Comparison of ENCODE assay signal across 1 cellular context in the genomic region with DNA sequence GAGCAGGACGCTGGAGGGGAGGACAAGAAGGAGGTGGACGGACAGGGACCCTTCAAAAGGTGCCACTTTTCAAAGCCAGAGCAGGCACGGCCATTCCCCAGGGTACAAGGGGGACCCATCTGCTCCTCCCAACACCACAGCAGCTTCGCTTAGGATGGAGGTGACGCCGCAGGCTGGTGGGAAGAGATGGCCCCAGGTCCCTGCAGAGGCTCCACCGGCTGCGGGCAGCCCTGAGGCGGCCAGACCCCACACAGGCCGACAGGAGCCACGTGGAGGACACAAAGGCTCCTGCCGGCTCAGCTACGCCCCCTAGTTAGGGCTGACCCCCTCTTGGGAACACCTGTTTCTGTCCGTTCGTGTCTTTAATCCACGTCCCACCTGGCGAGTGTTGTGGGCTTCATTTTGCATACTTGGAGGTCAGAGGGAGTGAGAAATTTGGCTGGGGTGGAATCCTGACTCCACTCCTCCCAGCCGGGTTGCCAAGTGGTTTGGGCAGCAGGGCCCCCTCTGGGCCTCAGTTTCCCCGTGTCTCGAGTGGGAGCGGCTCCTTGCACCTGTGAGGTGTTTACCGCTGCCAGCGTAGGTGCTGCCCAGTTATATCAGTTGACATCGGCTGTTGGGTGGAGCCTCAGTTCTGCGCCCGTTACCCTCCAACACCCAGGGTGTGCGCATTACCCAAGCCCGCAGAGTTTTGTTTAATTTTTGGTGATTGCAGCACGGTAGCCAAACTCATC.
TF ChIP-seq lines count a peak whose summit lies in the region.

No MANE protein-coding gene starts in this region.

TF ChIP-seq in GM23338, 12 proteins besides CTCF, POLR2A, EP300 and RAD21:
- TF ChIP-seq, protein P1, sequence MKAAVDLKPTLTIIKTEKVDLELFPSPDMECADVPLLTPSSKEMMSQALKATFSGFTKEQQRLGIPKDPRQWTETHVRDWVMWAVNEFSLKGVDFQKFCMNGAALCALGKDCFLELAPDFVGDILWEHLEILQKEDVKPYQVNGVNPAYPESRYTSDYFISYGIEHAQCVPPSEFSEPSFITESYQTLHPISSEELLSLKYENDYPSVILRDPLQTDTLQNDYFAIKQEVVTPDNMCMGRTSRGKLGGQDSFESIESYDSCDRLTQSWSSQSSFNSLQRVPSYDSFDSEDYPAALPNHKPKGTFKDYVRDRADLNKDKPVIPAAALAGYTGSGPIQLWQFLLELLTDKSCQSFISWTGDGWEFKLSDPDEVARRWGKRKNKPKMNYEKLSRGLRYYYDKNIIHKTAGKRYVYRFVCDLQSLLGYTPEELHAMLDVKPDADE (IDR thresholded peaks at IDR 0.05) = no peak
- TF ChIP-seq ZNF114 (CRISPR knock-in tag; IDR thresholded peaks at IDR 0.05) = no peak
- no peak for TF ChIP-seq ZNF331 (CRISPR knock-in tag; IDR thresholded peaks at IDR 0.05; ENCODE audit: low read depth)
- TF ChIP-seq EZH2phosphoT487 (IDR thresholded peaks at IDR 0.05; ENCODE audit: unreplicated experiment) = no peak
- no peak for TF ChIP-seq NANOG (IDR thresholded peaks at IDR 0.05; ENCODE audit: borderline replicate concordance)
- TF ChIP-seq REST (IDR thresholded peaks at IDR 0.05; ENCODE audit: unreplicated experiment) = no peak
- TF ChIP-seq CREB1 (CRISPR knock-in tag; IDR thresholded peaks at IDR 0.05; ENCODE audit: low read depth) = no peak
- TF ChIP-seq ZNF462 (CRISPR knock-in tag; IDR thresholded peaks at IDR 0.05) = no peak
- TF ChIP-seq POLR2AphosphoS5 (IDR thresholded peaks at IDR 0.05; ENCODE audit: low read depth) = no peak
- TF ChIP-seq STAT1 (IDR thresholded peaks at IDR 0.05; ENCODE audit: unreplicated experiment) = no peak
- no peak for TF ChIP-seq JUNB (IDR thresholded peaks at IDR 0.05; ENCODE audit: unreplicated experiment)
- no peak for TF ChIP-seq EZH2 (IDR thresholded peaks at IDR 0.05; ENCODE audit: low read depth, unreplicated experiment)
TF ChIP-seq in GM23338: peak in this region for 0.
